Comparison of ENCODE assay signal across 12 cellular contexts in genomic region chr9:134283111-134283515, GRCh38. TPM values are rescaled to one million over a fixed set of nuclear protein-coding genes. Genes with fewer than 3 reads are reported as not detected.
DNase-seq lines count a peak whose midpoint lies in the region; ATAC-seq, FAIRE-seq and TF ChIP-seq lines count a peak whose summit lies in the region.
"Had no signal": no experiment of that assay in that cellular context is flagged by ENCODE, and none has a peak within 500 bp of the region (broad histone marks: within the 10 kb centered on the region; RNA-seq: fewer than 3 reads in every experiment).

No MANE protein-coding gene starts in this region.

- H3K27ac ChIP-seq in body of pancreas (peak overlapping the region; percentile 75 to 83 (median 81)), testis (no peak overlapping the region)
- H3K27ac ChIP-seq: parathyroid adenoma had no signal

- intact Hi-C loops in body of pancreas (cut with DNase I) (no loop called here), testis (cut with DNase I; ENCODE audit: low total_unique reads) (no loop called here)

- no peaks in the 10 kb centered on the region for H3K9me3 ChIP-seq in body of pancreas
- no peaks in the 10 kb centered on the region for H3K9me3 ChIP-seq in testis

- peak; percentile 21 for DNase-seq in HPDE6-E6E7 (ENCODE audit: extremely low spot score)
- peak; percentile 67 to 81 (median 75) for DNase-seq in body of pancreas
- DNase-seq in iPS-NIHi11 (ENCODE audit: low spot score) = peak; percentile 61
- peak; percentile 86 for DNase-seq in testis
- DNase-seq in GM12892 (ENCODE audit: insufficient read length) = no peak
- no peak for DNase-seq in iPS-NIHi7 (ENCODE audit: extremely low spot score)
- DNase-seq: NCI-H510A had no signal

- H3K4me1 ChIP-seq in body of pancreas (peaks cover 33% of the 10 kb centered on the region), testis (peaks cover 12% of the 10 kb centered on the region)
- H3K4me1 ChIP-seq: parathyroid adenoma had no signal

- TF ChIP-seq POLR2A in body of pancreas (IDR thresholded peaks at IDR 0.05) = peak; percentile 22 to 57 (median 54)
- TF ChIP-seq POLR2A in testis (IDR thresholded peaks at IDR 0.05) = no peak
- no peak for TF ChIP-seq POLR2A in GM12892 (IDR thresholded peaks at IDR 0.05; ENCODE audit: low read depth, low read length)

- 34 to 37% methylated on average over 18 to 23 of the region's 23 CpGs for WGBS in body of pancreas, 2 donors
- 42 to 64% methylated on average over 21 to 23 of the region's 23 CpGs for WGBS in testis, 2 donors

- H3K4me3 ChIP-seq in body of pancreas (no peak overlapping the region), testis (no peak overlapping the region)

- H3K27me3 ChIP-seq in body of pancreas (no peaks in the 10 kb centered on the region), testis (no peaks in the 10 kb centered on the region)

- peak; percentile 77 for ATAC-seq in body of pancreas
- ATAC-seq in HG02798 (IDR thresholded peaks at IDR 0.05; ENCODE audit: poor library complexity, unreplicated experiment) = no peak
- no peak for ATAC-seq in HG03432 (IDR thresholded peaks at IDR 0.05; ENCODE audit: unreplicated experiment)
- ATAC-seq: activated CD4-positive, CD25-positive, alpha-beta regulatory T cell treated with anti-CD3 and anti-CD28 coated beads, Interleukin-2, amount 50 U/mL, for 24 hours had no signal

- no peaks in the 10 kb centered on the region for H3K36me3 ChIP-seq in body of pancreas (replicated peaks in 1 of 2; ENCODE audit: insufficient read depth in 1 of 2, low read depth in 2 of 2)
- H3K36me3 ChIP-seq in testis (ENCODE audit: low read depth, missing control alignments) = no peaks in the 10 kb centered on the region

- no peak for FAIRE-seq in GM12892 (lab: Jason Lieb, UNC)
- FAIRE-seq: colon had no signal

- no peak for TF ChIP-seq CTCF in body of pancreas (IDR thresholded peaks at IDR 0.05)
- no peak for TF ChIP-seq CTCF in testis (IDR thresholded peaks at IDR 0.05)

RNA-seq across cellular contexts. Expression of gene RXRA, which starts 43.1 kb away (rescaled TPM):
- total RNA-seq in body of pancreas (10 to 100 TPM; 31.4 to 41.9 TPM), testis (10 to 100 TPM; 47.3 to 61.0 TPM)
- polyA plus RNA-seq in testis (ENCODE audit: insufficient read depth, low read depth, low replicate concordance) = 31.3 TPM
- 19.7 TPM for polyA plus RNA-seq in GM12892 (2012; ENCODE audit: missing spikeins)

Comparison
In these comparisons a context has a peak if more than half of its experiments do, and no peak if none do; other contexts are left out.
1. DNase-seq: peak in HPDE6-E6E7 (single experiment), body of pancreas (4 of 4), iPS-NIHi11 (single experiment) and testis (single experiment); none in GM12892 (single experiment) and iPS-NIHi7 (single experiment).
2. H3K27ac ChIP-seq: peak in body of pancreas (4 of 4); none in testis (0 of 2).
3. POLR2A ChIP-seq: peak in body of pancreas (3 of 3); none in testis (single experiment) and GM12892 (single experiment).